8 cellular contexts compared by ENCODE assay signal in the genomic region with DNA sequence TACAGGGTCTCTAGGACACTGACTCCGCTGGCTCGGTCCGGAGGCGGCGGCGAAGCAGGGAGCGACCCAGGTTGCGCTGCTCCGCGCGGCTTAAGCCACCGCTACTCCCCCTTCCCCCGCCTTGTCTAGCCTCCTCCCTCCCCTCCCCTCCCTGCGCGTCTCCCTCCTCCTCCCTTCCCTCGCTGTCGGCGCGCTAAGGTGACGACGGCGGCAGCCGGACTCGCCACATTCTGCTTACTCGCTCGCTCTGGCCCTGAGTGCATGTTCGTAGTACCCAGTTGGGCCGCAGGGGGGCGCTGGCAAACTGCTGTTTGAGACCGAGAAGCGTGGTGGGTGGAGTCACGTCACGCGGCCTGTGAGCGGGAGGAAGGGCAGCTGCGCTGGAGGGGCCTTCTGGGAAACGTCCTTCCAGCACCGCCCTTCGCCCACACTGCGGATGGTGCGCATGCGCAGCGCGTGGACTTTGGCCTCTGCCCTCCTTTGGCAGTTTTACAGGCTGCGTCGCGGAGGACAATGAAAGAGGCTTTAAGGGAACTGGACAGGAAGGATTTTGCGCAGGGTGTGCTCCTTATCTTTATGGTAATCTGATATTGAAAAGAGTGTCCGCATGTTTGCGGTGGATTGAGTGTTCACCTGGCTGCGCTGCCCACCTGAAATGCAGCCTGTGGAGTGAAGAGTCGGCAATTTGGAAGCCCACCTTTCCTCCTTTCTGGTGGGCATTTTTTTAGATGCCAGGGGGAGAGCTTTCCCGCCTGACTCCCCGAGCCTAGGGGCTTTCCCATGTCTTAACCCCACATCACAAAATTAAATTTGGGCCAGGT.
DNase-seq lines count a peak whose midpoint lies in the region; ATAC-seq and FAIRE-seq lines count a peak whose summit lies in the region.

TSS of gene SCAF11 (minus strand) at position 107 of the 821 bp plus-strand sequence. CDS start 26,407 bp downstream, outside the sequence.

- peak; percentile 48 for ATAC-seq in GM19043 (IDR thresholded peaks at IDR 0.05; ENCODE audit: low read depth, unreplicated experiment)
- ATAC-seq in HG03378 (IDR thresholded peaks at IDR 0.05; ENCODE audit: unreplicated experiment), result peak; percentile 58
- peak; percentile 87 to 89 for ATAC-seq in activated CD4-positive, CD25-positive, alpha-beta regulatory T cell treated with anti-CD3 and anti-CD28 coated beads, Interleukin-2, amount 50 U/mL, for 24 hours

- DNase-seq in Ammon's horn (ENCODE audit: low spot score) (peak; percentile 99), NCI-H446 treated with DMSO at 0.1 percent for 48 hours (lab: John Stamatoyannopoulos, UW) (peak; percentile 97), cerebellar cortex (ENCODE audit: low spot score) (peak; percentile 100)
- DNase-seq in stimulated activated CD4-positive, alpha-beta T cell treated with anti-CD3 and anti-CD28 coated beads, Interleukin-12 subunit alpha, Interleukin-12 subunit beta, amount 100 ng/mL, for 4 hours, result peak; percentile 100

- peak; percentile 47 for FAIRE-seq in islet of Langerhans (lab: Jason Lieb, UNC)

Comparison
In these comparisons a context has a peak if more than half of its experiments do, and no peak if none do; other contexts are left out.
1. Peak in every context shown above with its lines: DNase-seq and ATAC-seq.